In the genomic region with DNA sequence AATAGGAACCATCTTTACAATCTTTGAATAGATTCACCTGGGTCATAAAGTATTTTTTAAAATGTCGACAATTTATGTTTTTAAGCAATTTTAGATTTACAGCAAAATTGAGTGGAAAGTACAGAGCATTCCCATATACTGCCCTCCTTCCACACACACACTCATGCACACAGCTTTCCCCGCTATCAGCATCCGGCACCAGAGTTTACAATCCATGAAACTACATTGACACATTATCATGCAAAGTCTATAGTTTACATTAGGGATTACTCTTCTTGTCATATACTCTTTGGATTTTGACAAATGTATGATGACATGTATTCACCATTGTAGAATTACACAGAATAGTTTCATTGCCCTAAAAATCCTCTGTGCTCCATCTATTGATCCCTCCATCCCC, we compare ENCODE assay signal across 20 cellular contexts.
A peak's percentile ranks its signal among the peaks of the same experiment; 100 is the strongest.
DNase-seq lines count a peak whose midpoint lies in the region; ATAC-seq, FAIRE-seq and TF ChIP-seq lines count a peak whose summit lies in the region.
"Had no signal": no experiment of that assay in that cellular context is flagged by ENCODE, and none has a peak within 500 bp of the region (broad histone marks: within the 10 kb centered on the region; RNA-seq: fewer than 3 reads in every experiment).

No MANE protein-coding gene starts in this region.

- H3K27me3 ChIP-seq in WERI-Rb-1 (ENCODE audit: insufficient read depth, low read depth, severe bottlenecking) = no peaks in the 10 kb centered on the region
- H3K27me3 ChIP-seq: BLaER1 treated with 17β-estradiol and CSF1 and Interleukin-3, amounts not matched to agents 10 nM and 100 nM had no signal

- H3K9me3 ChIP-seq in WERI-Rb-1 (ENCODE audit: severe bottlenecking) = no peaks in the 10 kb centered on the region
- H3K9me3 ChIP-seq: Caco-2 had no signal

- H3K36me3 ChIP-seq in WERI-Rb-1 = no peaks in the 10 kb centered on the region
- H3K36me3 ChIP-seq: BLaER1 treated with 17β-estradiol and CSF1 and Interleukin-3, amounts not matched to agents 10 nM and 100 nM had no signal

- H3K4me3 ChIP-seq in WERI-Rb-1 (ENCODE audit: low read depth, low read length) = no peak overlapping the region
- H3K4me3 ChIP-seq: A549; BLaER1 treated with 17β-estradiol and CSF1 and Interleukin-3, amounts not matched to agents 10 nM and 100 nM had no signal

- no peak for ATAC-seq in GM18873 (IDR thresholded peaks at IDR 0.05; ENCODE audit: low FRiP score, unreplicated experiment)
- ATAC-seq: A549; CD8-positive, alpha-beta T cell had no signal

- FAIRE-seq in GM18507 (lab: Jason Lieb, UNC) = peak; percentile 9
- peak; percentile 99 for FAIRE-seq in HTR-8/SVneo (lab: Jason Lieb, UNC)
- FAIRE-seq in urothelium cell line (lab: Jason Lieb, UNC) = peak; percentile 40
- FAIRE-seq: A549, D721Med, G401.6, GM12891, GM19239 had no signal

- TF ChIP-seq CTCF in WERI-Rb-1 (IDR thresholded peaks at IDR 0.05; ENCODE audit: low read depth, low read length) = no peak

- no peak overlapping the region for H3K27ac ChIP-seq in WERI-Rb-1
- H3K27ac ChIP-seq: 22Rv1; A549; BLaER1 treated with 17β-estradiol and CSF1 and Interleukin-3, amounts not matched to agents 10 nM and 100 nM; C4-2B had no signal

- DNase-seq in GM18507 (ENCODE audit: extremely low spot score, insufficient read length, low read depth) (no peak), HTR-8/SVneo (ENCODE audit: insufficient read length, low spot score) (no peak), urothelium cell line (ENCODE audit: low spot score) (no peak), WERI-Rb-1 (no peak)
- DNase-seq: AML-193; Caco-2; Calu3; CD4-positive, alpha-beta T cell; CD8-positive, alpha-beta T cell; DMS79 treated with DMSO at 0.1 percent for 48 hours; GF-D8 had no signal
